24 cellular contexts compared by ENCODE assay signal in the genomic region with DNA sequence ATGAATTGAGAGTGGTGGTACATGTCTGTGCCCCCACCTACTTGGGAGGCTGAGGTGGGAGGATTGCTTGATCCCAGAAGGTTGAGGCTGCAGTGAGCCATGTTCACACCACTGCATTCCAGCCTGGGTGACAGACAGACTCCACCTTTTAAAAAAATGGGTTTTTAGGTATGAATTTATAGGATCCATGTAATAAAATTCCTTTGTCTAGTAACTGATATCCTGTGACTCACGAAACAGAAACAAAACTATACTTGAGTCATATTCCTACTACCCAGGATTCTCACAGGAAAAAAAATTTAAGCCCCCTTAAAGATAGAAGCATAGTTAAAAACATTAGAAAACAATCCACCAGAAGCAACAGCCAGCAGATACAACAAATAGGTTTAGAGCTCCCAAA. TPM values are rescaled to one million over a fixed set of nuclear protein-coding genes. Genes with fewer than 3 reads are reported as not detected.
DNase-seq lines count a peak whose midpoint lies in the region; ATAC-seq and TF ChIP-seq lines count a peak whose summit lies in the region.
"Had no signal": no experiment of that assay in that cellular context is flagged by ENCODE, and none has a peak within 500 bp of the region (broad histone marks: within the 10 kb centered on the region; RNA-seq: fewer than 3 reads in every experiment).

No MANE protein-coding gene starts in this region.

- H3K27me3 Mint-ChIP-seq in chondrocyte (ENCODE audit: low read depth) = no peaks in the 10 kb centered on the region
- peaks cover 1% of the 10 kb centered on the region for H3K27me3 Mint-ChIP-seq in activated T-helper 2 cell treated with anti-CD3 and anti-CD28 coated beads, Interferon-gamma antibody, Interleukin-2, Interleukin-4, amounts not matched to agents 10 μg/mL and 5 μg/mL and 100 μg/mL, durations not matched to agents 14 hours and 24 hours and 36 hours (ENCODE audit: low read depth)
- H3K27me3 Mint-ChIP-seq: activated CD4-positive, alpha-beta memory T cell treated with anti-CD3 and anti-CD28 coated beads, Interleukin-2, amount 10 ng/mL, durations not matched to agents 7 days and 5 days; activated naive CD4-positive, alpha-beta T cell treated with anti-CD3 and anti-CD28 coated beads, Interleukin-2, amount 10 ng/mL, durations not matched to agents 7 days and 5 days had no signal

- no peaks in the 10 kb centered on the region for H3K9me3 ChIP-seq in gastrocnemius medialis
- H3K9me3 ChIP-seq: gastroesophageal sphincter had no signal

- no peak overlapping the region for H3K4me3 Mint-ChIP-seq in chondrocyte (ENCODE audit: unreplicated experiment)
- no peak overlapping the region for H3K4me3 Mint-ChIP-seq in activated T-helper 2 cell treated with anti-CD3 and anti-CD28 coated beads, Interferon-gamma antibody, Interleukin-2, Interleukin-4, amounts not matched to agents 10 μg/mL and 5 μg/mL and 100 μg/mL, durations not matched to agents 14 hours and 24 hours and 36 hours (ENCODE audit: low read depth)
- H3K4me3 Mint-ChIP-seq: activated CD4-positive, alpha-beta memory T cell treated with anti-CD3 and anti-CD28 coated beads, Interleukin-2, amount 10 ng/mL, durations not matched to agents 7 days and 5 days; activated naive CD4-positive, alpha-beta T cell treated with anti-CD3 and anti-CD28 coated beads, Interleukin-2, amount 10 ng/mL, durations not matched to agents 7 days and 5 days; CD8-positive, alpha-beta T cell; neural crest cell; T-helper 1 cell treated with Interleukin-12 subunit alpha and Interleukin-12 subunit beta and Interleukin-4 antibody, amounts not matched to agents 30 μg/mL and 1 μg/mL, for 36 hours had no signal

- H3K4me3 ChIP-seq in gastrocnemius medialis = no peak overlapping the region
- H3K4me3 ChIP-seq: gastroesophageal sphincter, K562 had no signal

- no peaks in the 10 kb centered on the region for H3K9me3 Mint-ChIP-seq in chondrocyte (ENCODE audit: low read depth)
- H3K9me3 Mint-ChIP-seq in activated T-helper 2 cell treated with anti-CD3 and anti-CD28 coated beads, Interferon-gamma antibody, Interleukin-2, Interleukin-4, amounts not matched to agents 10 μg/mL and 5 μg/mL and 100 μg/mL, durations not matched to agents 14 hours and 24 hours and 36 hours = no peaks in the 10 kb centered on the region
- H3K9me3 Mint-ChIP-seq: activated CD4-positive, alpha-beta memory T cell treated with anti-CD3 and anti-CD28 coated beads, Interleukin-2, amount 10 ng/mL, durations not matched to agents 7 days and 5 days; activated naive CD4-positive, alpha-beta T cell treated with anti-CD3 and anti-CD28 coated beads, Interleukin-2, amount 10 ng/mL, durations not matched to agents 7 days and 5 days; CD8-positive, alpha-beta T cell; neural crest cell; T-helper 1 cell treated with Interleukin-12 subunit alpha and Interleukin-12 subunit beta and Interleukin-4 antibody, amounts not matched to agents 30 μg/mL and 1 μg/mL, for 36 hours had no signal

- H3K36me3 ChIP-seq in gastrocnemius medialis = no peaks in the 10 kb centered on the region
- H3K36me3 ChIP-seq: gastroesophageal sphincter had no signal

- in situ Hi-C loops in gastrocnemius medialis (cut with MboI; ENCODE audit: low sequenced_read_pairs in 4 of 4) = loop anchor here in 1 of 4 donors (25.0 kb wide), 1 partner anchor 368 kb away; the partner anchor contains the start of gene FES

- no peaks in the 10 kb centered on the region for H3K4me1 ChIP-seq in gastrocnemius medialis
- H3K4me1 ChIP-seq: gastroesophageal sphincter had no signal

- peaks cover 8% of the 10 kb centered on the region for H3K4me1 Mint-ChIP-seq in chondrocyte (ENCODE audit: low read depth)
- peaks cover 11% of the 10 kb centered on the region for H3K4me1 Mint-ChIP-seq in activated T-helper 2 cell treated with anti-CD3 and anti-CD28 coated beads, Interferon-gamma antibody, Interleukin-2, Interleukin-4, amounts not matched to agents 10 μg/mL and 5 μg/mL and 100 μg/mL, durations not matched to agents 14 hours and 24 hours and 36 hours (ENCODE audit: low read depth)

- ATAC-seq in GM18511 (IDR thresholded peaks at IDR 0.05; ENCODE audit: unreplicated experiment) (no peak), gastrocnemius medialis (no peak)
- ATAC-seq: CD8-positive, alpha-beta T cell; gastroesophageal sphincter; K562; left cardiac atrium had no signal

- TF ChIP-seq CTCF in chondrocyte (IDR thresholded peaks at IDR 0.05) (no peak), gastrocnemius medialis (IDR thresholded peaks at IDR 0.05 in 4 of 5, conservative IDR thresholded peaks at IDR 0.05 in 1 of 5) (no peak)

- DNase-seq in Daoy (ENCODE audit: low read depth) = peak; percentile 37
- DNase-seq in LHCN-M2 (ENCODE audit: low read depth) = peak; percentile 82
- DNase-seq in chondrocyte (ENCODE audit: low spot score) = no peak
- peak; percentile 15 for DNase-seq in non-pigmented ciliary epithelial cell (ENCODE audit: low read depth)
- no peak for DNase-seq in activated T-helper 2 cell treated with anti-CD3 and anti-CD28 coated beads, Interferon-gamma antibody, Interleukin-2, Interleukin-4, amounts not matched to agents 10 μg/mL and 5 μg/mL and 100 μg/mL, durations not matched to agents 14 hours and 24 hours and 36 hours (ENCODE audit: low spot score)
- no peak for DNase-seq in gastrocnemius medialis
- DNase-seq in AG08395 (ENCODE audit: low spot score) = no peak
- DNase-seq: activated CD4-positive, alpha-beta memory T cell treated with anti-CD3 and anti-CD28 coated beads, Interleukin-2, amount 10 ng/mL, durations not matched to agents 7 days and 5 days; activated naive CD4-positive, alpha-beta T cell treated with anti-CD3 and anti-CD28 coated beads, Interleukin-2, amount 10 ng/mL, durations not matched to agents 7 days and 5 days; aorta; CD8-positive, alpha-beta T cell; DMS79; left cardiac atrium; midbrain; NCI-H1092 treated with DMSO at 0.1 percent for 48 hours; NCI-H524 treated with DMSO at 0.1 percent for 48 hours; SHP77 treated with DMSO at 0.1 percent for 48 hours; stimulated activated CD4-positive, alpha-beta T cell treated with anti-CD3 and anti-CD28 coated beads, Interleukin-4, amount 100 ng/mL, for 4 hours had no signal

- H3K36me3 Mint-ChIP-seq in chondrocyte (ENCODE audit: low read depth) = no peaks in the 10 kb centered on the region
- H3K36me3 Mint-ChIP-seq in activated T-helper 2 cell treated with anti-CD3 and anti-CD28 coated beads, Interferon-gamma antibody, Interleukin-2, Interleukin-4, amounts not matched to agents 10 μg/mL and 5 μg/mL and 100 μg/mL, durations not matched to agents 14 hours and 24 hours and 36 hours (ENCODE audit: low read depth) = no peaks in the 10 kb centered on the region
- H3K36me3 Mint-ChIP-seq: activated naive CD4-positive, alpha-beta T cell treated with anti-CD3 and anti-CD28 coated beads, Interleukin-2, amount 10 ng/mL, durations not matched to agents 7 days and 5 days; CD8-positive, alpha-beta T cell had no signal

- no peaks in the 10 kb centered on the region for H3K27me3 ChIP-seq in gastrocnemius medialis
- H3K27me3 ChIP-seq: gastroesophageal sphincter had no signal

- intact Hi-C loops in activated T-helper 2 cell treated with anti-CD3 and anti-CD28 coated beads, Interferon-gamma antibody, Interleukin-2, Interleukin-4, amounts not matched to agents 10 μg/mL and 5 μg/mL and 100 μg/mL, durations not matched to agents 14 hours and 24 hours and 36 hours (cut with micrococcal nuclease) = no loop called here
- intact Hi-C loops in gastrocnemius medialis (cut with DNase I; ENCODE audit: low total_unique reads) = no loop called here

- H3K27ac ChIP-seq in gastrocnemius medialis = no peak overlapping the region
- H3K27ac ChIP-seq: gastroesophageal sphincter, HL-60 had no signal

- H3K27ac Mint-ChIP-seq in chondrocyte (ENCODE audit: unreplicated experiment) = peak overlapping the region; percentile 76
- H3K27ac Mint-ChIP-seq in activated T-helper 2 cell treated with anti-CD3 and anti-CD28 coated beads, Interferon-gamma antibody, Interleukin-2, Interleukin-4, amounts not matched to agents 10 μg/mL and 5 μg/mL and 100 μg/mL, durations not matched to agents 14 hours and 24 hours and 36 hours = no peak overlapping the region
- H3K27ac Mint-ChIP-seq: activated CD4-positive, alpha-beta memory T cell treated with anti-CD3 and anti-CD28 coated beads, Interleukin-2, amount 10 ng/mL, durations not matched to agents 7 days and 5 days; activated naive CD4-positive, alpha-beta T cell treated with anti-CD3 and anti-CD28 coated beads, Interleukin-2, amount 10 ng/mL, durations not matched to agents 7 days and 5 days; CD8-positive, alpha-beta T cell; T-helper 1 cell treated with Interleukin-12 subunit alpha and Interleukin-12 subunit beta and Interleukin-4 antibody, amounts not matched to agents 30 μg/mL and 1 μg/mL, for 36 hours had no signal

- no peak for TF ChIP-seq POLR2A in gastrocnemius medialis (IDR thresholded peaks at IDR 0.05)

RNA-seq across cellular contexts. Expression of gene CRTC3, which starts 10.0 kb away (rescaled TPM):
- 7.0 TPM in 2 replicates for total RNA-seq in Daoy (2014; rRNA removed; shearing (Covaris generic))
- 14.8 and 17.0 TPM in 2 replicates for total RNA-seq in LHCN-M2 (2014; rRNA removed)
- 16.4 TPM for polyA plus RNA-seq in LHCN-M2 (2012)
- total RNA-seq in chondrocyte = 33.8 to 39.7 TPM (median 37.7 TPM) in 3 replicates
- total RNA-seq in activated T-helper 2 cell treated with anti-CD3 and anti-CD28 coated beads, Interferon-gamma antibody, Interleukin-2, Interleukin-4, amounts not matched to agents 10 μg/mL and 5 μg/mL and 100 μg/mL, durations not matched to agents 14 hours and 24 hours and 36 hours = 59.7 and 61.8 TPM in 2 replicates
- 10 to 100 TPM; 20.7 to 41.4 (median 30.5) TPM for total RNA-seq in gastrocnemius medialis

Comparison
In these comparisons a context has a peak if more than half of its experiments do, and no peak if none do; other contexts are left out.
1. DNase-seq: peak in Daoy (single experiment), LHCN-M2 (single experiment) and non-pigmented ciliary epithelial cell (single experiment); none in chondrocyte (single experiment), activated T-helper 2 cell treated with anti-CD3 and anti-CD28 coated beads, Interferon-gamma antibody, Interleukin-2, Interleukin-4, amounts not matched to agents 10 μg/mL and 5 μg/mL and 100 μg/mL, durations not matched to agents 14 hours and 24 hours and 36 hours (single experiment), gastrocnemius medialis (0 of 2) and AG08395 (single experiment).